ENCODE assay signal across 8 cellular contexts in the genomic region with DNA sequence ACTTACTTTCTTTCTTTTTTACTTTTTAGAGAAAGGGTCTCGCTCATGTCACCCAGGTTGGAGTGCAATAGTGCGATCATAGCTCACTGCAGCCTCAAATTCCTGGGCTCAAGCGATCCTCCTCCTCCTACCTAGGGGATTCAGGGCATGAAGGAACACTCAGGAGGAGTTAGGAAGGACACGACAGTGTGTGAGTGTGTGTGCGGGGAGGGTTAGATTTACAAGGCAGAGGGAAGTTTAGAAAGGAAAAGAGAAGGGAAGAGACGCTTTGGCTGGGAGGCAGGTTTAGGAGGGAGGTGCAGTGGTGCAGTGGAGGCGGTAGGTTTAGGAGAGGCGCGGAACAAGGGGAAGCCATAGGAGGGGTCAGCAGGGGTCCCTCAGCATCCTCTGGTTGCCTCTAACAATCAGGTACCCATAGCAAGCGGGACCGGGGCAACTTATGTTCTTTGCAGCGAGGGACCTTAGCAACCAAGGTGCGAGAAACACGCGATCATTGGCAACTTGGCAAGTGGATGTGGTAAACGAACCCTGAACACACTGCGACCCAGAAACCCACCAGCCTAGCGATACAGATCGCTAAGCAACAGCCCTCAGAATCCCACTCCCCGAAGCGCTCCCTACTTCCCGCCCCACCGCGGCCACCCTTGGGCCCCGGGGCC. TPM values are rescaled to one million over a fixed set of nuclear protein-coding genes. Genes with fewer than 3 reads are reported as not detected.
DNase-seq lines count a peak whose midpoint lies in the region; ATAC-seq and TF ChIP-seq lines count a peak whose summit lies in the region.

No MANE protein-coding gene starts in this region.

- no peak overlapping the region for H3K9ac ChIP-seq in H9 (ENCODE audit: extremely low read depth, insufficient read length, low read length)

- no peak overlapping the region for H4K91ac ChIP-seq in H9 (ENCODE audit: insufficient read length, low read depth, low read length)

- H3K79me2 ChIP-seq in H9 (ENCODE audit: insufficient read depth, low read length), result no peaks in the 10 kb centered on the region

- H3K9me3 Mint-ChIP-seq in H9, result peaks cover 0 to 3% of the 10 kb centered on the region in 2 experiments; a peak in 1 of 5 replicates
- H3K9me3 Mint-ChIP-seq in activated T-helper 1 cell treated with anti-CD3 and anti-CD28 coated beads, Interleukin-12 subunit alpha, Interleukin-12 subunit beta, Interleukin-2, Interleukin-4 antibody, amounts not matched to agents 30 ng/mL and 10 ng/mL and 1 ng/mL, durations not matched to agents 14 hours and 24 hours and 36 hours, result no peaks in the 10 kb centered on the region

- H3K4me3 Mint-ChIP-seq in H9, result peak overlapping the region; percentile 81 to 86
- H3K4me3 Mint-ChIP-seq in activated T-helper 1 cell treated with anti-CD3 and anti-CD28 coated beads, Interleukin-12 subunit alpha, Interleukin-12 subunit beta, Interleukin-2, Interleukin-4 antibody, amounts not matched to agents 30 ng/mL and 10 ng/mL and 1 ng/mL, durations not matched to agents 14 hours and 24 hours and 36 hours, result peak overlapping the region; percentile 93

- H3K27ac Mint-ChIP-seq in H9, result peak overlapping the region in 1 of 3 experiments; percentile 89; a peak in 2 of 7 replicates
- H3K27ac Mint-ChIP-seq in activated T-helper 1 cell treated with anti-CD3 and anti-CD28 coated beads, Interleukin-12 subunit alpha, Interleukin-12 subunit beta, Interleukin-2, Interleukin-4 antibody, amounts not matched to agents 30 ng/mL and 10 ng/mL and 1 ng/mL, durations not matched to agents 14 hours and 24 hours and 36 hours, result peak overlapping the region; percentile 94

- H3T11ph ChIP-seq in H9 (ENCODE audit: low read length), result no peak overlapping the region

- no peak overlapping the region for H3K4ac ChIP-seq in H9 (ENCODE audit: low read depth, low read length)

- H2AFZ ChIP-seq in H9 (ENCODE audit: low read length), result no peak overlapping the region

- no peak overlapping the region for H2BK20ac ChIP-seq in H9 (ENCODE audit: low read depth, low read length, poor library complexity, severe bottlenecking)

- peaks cover 0 to 5% (median 2%) of the 10 kb centered on the region in 3 experiments; a peak in 3 of 7 replicates for H3K36me3 Mint-ChIP-seq in H9 (ENCODE audit: insufficient read depth in 1 of 3, low read depth in 3 of 3)
- peaks cover 10% of the 10 kb centered on the region for H3K36me3 Mint-ChIP-seq in activated T-helper 1 cell treated with anti-CD3 and anti-CD28 coated beads, Interleukin-12 subunit alpha, Interleukin-12 subunit beta, Interleukin-2, Interleukin-4 antibody, amounts not matched to agents 30 ng/mL and 10 ng/mL and 1 ng/mL, durations not matched to agents 14 hours and 24 hours and 36 hours (ENCODE audit: low read depth)

- no peak overlapping the region for H3K18ac ChIP-seq in H9 (ENCODE audit: insufficient read length, low read depth, low read length)

- peak; percentile 11 for DNase-seq in A172 (ENCODE audit: low spot score)
- no peak for DNase-seq in H9
- no peak for DNase-seq in activated T-helper 1 cell treated with anti-CD3 and anti-CD28 coated beads, Interleukin-12 subunit alpha, Interleukin-12 subunit beta, Interleukin-2, Interleukin-4 antibody, amounts not matched to agents 30 ng/mL and 10 ng/mL and 1 ng/mL, durations not matched to agents 14 hours and 24 hours and 36 hours (ENCODE audit: low spot score)
- DNase-seq in right atrium auricular region (ENCODE audit: low spot score), result peak; percentile 61
- DNase-seq in gastrocnemius medialis, result peak in 1 of 2 donors; percentile 30
- no peak for DNase-seq in effector CD4-positive, alpha-beta T cell
- DNase-seq in dedifferentiated amniotic fluid mesenchymal stem cell (ENCODE audit: extremely low spot score), result no peak
- DNase-seq in stimulated activated CD4-positive, alpha-beta T cell treated with anti-CD3 and anti-CD28 coated beads, Interleukin-2, amount 100 ng/mL, for 48 hours, result no peak

- no peak for TF ChIP-seq CTCF in H9 (conservative IDR thresholded peaks at IDR 0.05)
- TF ChIP-seq CTCF in right atrium auricular region (IDR thresholded peaks at IDR 0.05), result no peak
- no peak for TF ChIP-seq CTCF in gastrocnemius medialis (IDR thresholded peaks at IDR 0.05 in 4 of 5, conservative IDR thresholded peaks at IDR 0.05 in 1 of 5)

- H2AK5ac ChIP-seq in H9 (ENCODE audit: insufficient read length, low read length), result no peak overlapping the region

- H4K5ac ChIP-seq in H9 (ENCODE audit: insufficient read length, low read depth, low read length), result no peak overlapping the region

- H3K23ac ChIP-seq in H9 (ENCODE audit: insufficient read length, low read depth, low read length), result no peak overlapping the region

- TF ChIP-seq POLR2A in gastrocnemius medialis (IDR thresholded peaks at IDR 0.05), result no peak

- intact Hi-C loops in activated T-helper 1 cell treated with anti-CD3 and anti-CD28 coated beads, Interleukin-12 subunit alpha, Interleukin-12 subunit beta, Interleukin-2, Interleukin-4 antibody, amounts not matched to agents 30 ng/mL and 10 ng/mL and 1 ng/mL, durations not matched to agents 14 hours and 24 hours and 36 hours (cut with micrococcal nuclease), result loop anchor here (1.0 kb wide), 8 partner anchors 21 to 564 kb away; partner anchors contain the start of genes ACTN4, CATSPERG, ECH1 and EIF3K
- intact Hi-C loops in gastrocnemius medialis (cut with DNase I; ENCODE audit: low total_unique reads), result loop anchor here (1.0 to 10.0 kb wide), 4 partner anchors 31 to 724 kb away; partner anchors contain the start of genes ECH1, HNRNPL, MRPS12 and SARS2

- H3K9me3 ChIP-seq in H9 (ENCODE audit: control insufficient read depth, low read depth, low read length) (no peaks in the 10 kb centered on the region), right atrium auricular region (no peaks in the 10 kb centered on the region), gastrocnemius medialis (no peaks in the 10 kb centered on the region)

- H3K4me3 ChIP-seq in right atrium auricular region, result peak overlapping the region; percentile 66 to 94
- H3K4me3 ChIP-seq in gastrocnemius medialis, result peak overlapping the region; percentile 71 to 98 (median 82)

- H3K4me2 ChIP-seq in H9 (ENCODE audit: insufficient read depth, insufficient read length, low read length), result peak overlapping the region; percentile 68

- peak; percentile 3 to 8 for ATAC-seq in gastrocnemius medialis

- no peaks in the 10 kb centered on the region for H4K20me1 ChIP-seq in H9 (ENCODE audit: control insufficient read depth, insufficient read depth, insufficient read length)

- H3K56ac ChIP-seq in H9 (ENCODE audit: insufficient read length, low read depth, low read length), result no peak overlapping the region

- no peak overlapping the region for H2BK120ac ChIP-seq in H9 (ENCODE audit: low read depth, low read length, poor library complexity, severe bottlenecking)

- H2BK12ac ChIP-seq in H9 (ENCODE audit: insufficient read length, low read depth, low read length), result no peak overlapping the region

- WGBS in H9 (ENCODE audit: extremely low coverage, insufficient read length, low lambda C conversion rate), result no CpG with 5 or more reads among the region's 25 CpGs

- H3K23me2 ChIP-seq in H9 (ENCODE audit: insufficient read length, low read depth, low read length, poor library complexity, severe bottlenecking), result no peaks in the 10 kb centered on the region

- H3K27me3 ChIP-seq in H9 (ENCODE audit: insufficient read depth, low read length) (no peaks in the 10 kb centered on the region), right atrium auricular region (no peaks in the 10 kb centered on the region), gastrocnemius medialis (no peaks in the 10 kb centered on the region)

- no peak overlapping the region for H3K14ac ChIP-seq in H9 (ENCODE audit: insufficient read depth, low read length)

- H3K79me1 ChIP-seq in H9 (ENCODE audit: insufficient read depth, low read depth, low read length, poor library complexity, severe bottlenecking), result no peaks in the 10 kb centered on the region

- H2BK5ac ChIP-seq in H9 (ENCODE audit: insufficient read length, low read length), result no peak overlapping the region

- peaks cover 15% of the 10 kb centered on the region for H3K27me3 Mint-ChIP-seq in H9 (ENCODE audit: low read depth)
- no peaks in the 10 kb centered on the region for H3K27me3 Mint-ChIP-seq in activated T-helper 1 cell treated with anti-CD3 and anti-CD28 coated beads, Interleukin-12 subunit alpha, Interleukin-12 subunit beta, Interleukin-2, Interleukin-4 antibody, amounts not matched to agents 30 ng/mL and 10 ng/mL and 1 ng/mL, durations not matched to agents 14 hours and 24 hours and 36 hours (ENCODE audit: insufficient read depth)

- H3K27ac ChIP-seq in H9 (ENCODE audit: insufficient read length, low read depth, low read length) (no peak overlapping the region), right atrium auricular region (peak overlapping the region; percentile 86 to 94), gastrocnemius medialis (peak overlapping the region; percentile 87 to 99 (median 93))

- in situ Hi-C loops in gastrocnemius medialis (cut with MboI; ENCODE audit: low sequenced_read_pairs in 4 of 4), result loop anchor here in 2 of 4 donors (5.0 to 10.0 kb wide), 2 partner anchors 47 to 54 kb away; partner anchors contain the start of gene HNRNPL (in 1 of the 2)

- peaks cover 15 to 18% of the 10 kb centered on the region in 2 experiments for H3K4me1 Mint-ChIP-seq in H9
- H3K4me1 Mint-ChIP-seq in activated T-helper 1 cell treated with anti-CD3 and anti-CD28 coated beads, Interleukin-12 subunit alpha, Interleukin-12 subunit beta, Interleukin-2, Interleukin-4 antibody, amounts not matched to agents 30 ng/mL and 10 ng/mL and 1 ng/mL, durations not matched to agents 14 hours and 24 hours and 36 hours (ENCODE audit: low read depth), result peaks cover 36% of the 10 kb centered on the region

- H2BK15ac ChIP-seq in H9 (ENCODE audit: low read depth, low read length), result no peak overlapping the region

- H4K8ac ChIP-seq in H9 (replicated peaks; ENCODE audit: insufficient read length, low read depth, low read length), result no peak overlapping the region

- peaks cover 2% of the 10 kb centered on the region; the same call in 1 of the 2 replicates for H3K4me1 ChIP-seq in H9 (ENCODE audit: insufficient read depth, low read length)
- H3K4me1 ChIP-seq in right atrium auricular region, result peaks cover 0 to 47% of the 10 kb centered on the region in 2 donors
- H3K4me1 ChIP-seq in gastrocnemius medialis, result peaks cover 52% of the 10 kb centered on the region in 2 donors

- no peaks in the 10 kb centered on the region for H3K36me3 ChIP-seq in right atrium auricular region
- peaks cover 0 to 4% of the 10 kb centered on the region in 2 donors for H3K36me3 ChIP-seq in gastrocnemius medialis

RNA-seq across cellular contexts. Expression of gene SIRT2, which starts 0.5 kb away (rescaled TPM):
- 50.3 and 59.0 TPM in 2 replicates for total RNA-seq in A172 (2014; rRNA removed; shearing (Covaris generic))
- total RNA-seq in H9 (2021), result 8.4 and 9.2 TPM in 2 replicates
- 28.3 and 28.7 TPM in 2 replicates for total RNA-seq in activated T-helper 1 cell treated with anti-CD3 and anti-CD28 coated beads, Interleukin-12 subunit alpha, Interleukin-12 subunit beta, Interleukin-2, Interleukin-4 antibody, amounts not matched to agents 30 ng/mL and 10 ng/mL and 1 ng/mL, durations not matched to agents 14 hours and 24 hours and 36 hours
- 100 to 1,000 TPM in 1 of 2 donors, 10 to 100 TPM in 1; 91.5 to 170 TPM for total RNA-seq in right atrium auricular region
- 100 to 1,000 TPM; 208 to 327 (median 285) TPM for total RNA-seq in gastrocnemius medialis

RNA-seq across cellular contexts. Expression of gene NFKBIB, which starts 0.9 kb away (rescaled TPM):
- 16.3 and 17.1 TPM in 2 replicates for total RNA-seq in A172 (2014; rRNA removed; shearing (Covaris generic))
- 33.8 and 36.7 TPM in 2 replicates for total RNA-seq in H9 (2021)
- 98.1 and 102 TPM in 2 replicates for total RNA-seq in activated T-helper 1 cell treated with anti-CD3 and anti-CD28 coated beads, Interleukin-12 subunit alpha, Interleukin-12 subunit beta, Interleukin-2, Interleukin-4 antibody, amounts not matched to agents 30 ng/mL and 10 ng/mL and 1 ng/mL, durations not matched to agents 14 hours and 24 hours and 36 hours
- total RNA-seq in right atrium auricular region, result 10 to 100 TPM; 13.3 to 29.2 TPM
- total RNA-seq in gastrocnemius medialis, result 10 to 100 TPM; 32.2 to 63.8 (median 53.6) TPM

RNA-seq across cellular contexts. Expression of gene CCER2, which starts 13.1 kb away (rescaled TPM):
- not detected in 2 replicates for total RNA-seq in A172 (2014; rRNA removed; shearing (Covaris generic))
- 0.99 and 1.3 TPM in 2 replicates for total RNA-seq in H9 (2021)
- total RNA-seq in activated T-helper 1 cell treated with anti-CD3 and anti-CD28 coated beads, Interleukin-12 subunit alpha, Interleukin-12 subunit beta, Interleukin-2, Interleukin-4 antibody, amounts not matched to agents 30 ng/mL and 10 ng/mL and 1 ng/mL, durations not matched to agents 14 hours and 24 hours and 36 hours, result 0.67 and 0.88 TPM in 2 replicates
- not detected for total RNA-seq in right atrium auricular region
- total RNA-seq in gastrocnemius medialis, result under 1 TPM in 1 of 4 donors, not detected in 3; 0.46 TPM

RNA-seq across cellular contexts. Expression of gene RINL, which starts 20.8 kb away (rescaled TPM):
- total RNA-seq in A172 (2014; rRNA removed; shearing (Covaris generic)), result 3.9 and 5.7 TPM in 2 replicates
- 6.4 and 7.3 TPM in 2 replicates for total RNA-seq in H9 (2021)
- total RNA-seq in activated T-helper 1 cell treated with anti-CD3 and anti-CD28 coated beads, Interleukin-12 subunit alpha, Interleukin-12 subunit beta, Interleukin-2, Interleukin-4 antibody, amounts not matched to agents 30 ng/mL and 10 ng/mL and 1 ng/mL, durations not matched to agents 14 hours and 24 hours and 36 hours, result 70.7 and 73.1 TPM in 2 replicates
- 1 to 10 TPM; 3.3 to 5.5 TPM for total RNA-seq in right atrium auricular region
- 1 to 10 TPM in 3 of 4 donors, under 1 TPM in 1; 0.95 to 3.3 (median 2.9) TPM for total RNA-seq in gastrocnemius medialis

RNA-seq across cellular contexts. Expression of gene SARS2, which starts 31.6 kb away (rescaled TPM):
- 19.8 and 29.6 TPM in 2 replicates for total RNA-seq in A172 (2014; rRNA removed; shearing (Covaris generic))
- total RNA-seq in H9 (2021) (57.4 and 59.7 TPM in 2 replicates), right atrium auricular region (10 to 100 TPM; 13.7 to 24.3 TPM), gastrocnemius medialis (10 to 100 TPM; 12.1 to 30.0 (median 27.8) TPM)
- 36.5 and 38.4 TPM in 2 replicates for total RNA-seq in activated T-helper 1 cell treated with anti-CD3 and anti-CD28 coated beads, Interleukin-12 subunit alpha, Interleukin-12 subunit beta, Interleukin-2, Interleukin-4 antibody, amounts not matched to agents 30 ng/mL and 10 ng/mL and 1 ng/mL, durations not matched to agents 14 hours and 24 hours and 36 hours

Comparison
In these comparisons a context has a peak if more than half of its experiments do, and no peak if none do; other contexts are left out.
1. DNase-seq: peak in A172 (single experiment) and right atrium auricular region (single experiment); none in H9 (single experiment), activated T-helper 1 cell treated with anti-CD3 and anti-CD28 coated beads, Interleukin-12 subunit alpha, Interleukin-12 subunit beta, Interleukin-2, Interleukin-4 antibody, amounts not matched to agents 30 ng/mL and 10 ng/mL and 1 ng/mL, durations not matched to agents 14 hours and 24 hours and 36 hours (single experiment), effector CD4-positive, alpha-beta T cell (single experiment), dedifferentiated amniotic fluid mesenchymal stem cell (single experiment) and stimulated activated CD4-positive, alpha-beta T cell treated with anti-CD3 and anti-CD28 coated beads, Interleukin-2, amount 100 ng/mL, for 48 hours (0 of 2).